In the genomic region with DNA sequence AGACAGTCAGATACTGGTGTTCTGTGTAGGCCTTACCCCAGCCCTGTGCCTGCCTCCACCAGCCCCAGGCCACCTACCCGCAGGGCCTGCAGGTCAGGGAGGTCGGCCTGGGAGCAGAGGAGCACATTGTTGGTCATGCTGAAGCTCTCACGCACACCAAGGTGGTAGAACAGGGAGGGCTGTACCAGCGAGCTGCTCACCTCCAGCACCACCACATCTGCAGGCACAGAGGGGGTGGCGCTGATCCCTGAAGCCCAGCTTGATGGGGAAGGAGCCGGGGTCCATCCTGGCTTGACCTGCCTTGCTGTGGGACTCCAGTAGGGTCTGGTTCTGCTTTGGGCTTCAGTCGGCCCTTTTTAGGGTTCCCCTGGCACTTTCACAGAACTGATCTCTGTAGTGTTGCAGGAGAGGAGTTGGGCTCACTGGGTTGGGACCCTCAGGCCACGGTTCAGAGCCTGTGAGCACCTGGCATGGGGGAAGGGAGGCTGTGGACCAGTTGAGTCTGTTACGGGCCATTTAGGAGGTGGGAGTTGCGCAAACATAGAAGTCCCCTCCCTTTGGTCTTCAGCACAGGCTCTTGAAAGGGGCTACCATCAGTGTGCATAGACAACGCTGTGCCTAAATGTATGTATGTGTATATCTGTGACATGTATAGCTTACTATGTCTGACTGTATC, we compare ENCODE assay signal across 8 cellular contexts. TPM values are rescaled to one million over a fixed set of nuclear protein-coding genes. Genes with fewer than 3 reads are reported as not detected.
DNase-seq lines count a peak whose midpoint lies in the region; ATAC-seq and TF ChIP-seq lines count a peak whose summit lies in the region.

No MANE protein-coding gene starts in this region.

- H3K36me3 ChIP-seq in NT2/D1 (ENCODE audit: insufficient read depth, insufficient read length, low read length) (peaks cover 27% of the 10 kb centered on the region), neuron (ENCODE audit: insufficient read depth, low read length) (no peaks in the 10 kb centered on the region)

- H3K9me3 ChIP-seq in CD4-positive, alpha-beta T cell (ENCODE audit: control insufficient read depth, low read length) = no peaks in the 10 kb centered on the region
- no peaks in the 10 kb centered on the region for H3K9me3 ChIP-seq in NT2/D1 (ENCODE audit: insufficient read depth, low read length)
- no peaks in the 10 kb centered on the region for H3K9me3 ChIP-seq in neuron (ENCODE audit: low read length)

- DNase-seq in CD4-positive, alpha-beta T cell = no peak
- DNase-seq in NT2/D1 (ENCODE audit: low read depth, low spot score) (no peak), ecto neural progenitor cell (ENCODE audit: low spot score) (peak; percentile 79), NCI-H1694 (lab: John Stamatoyannopoulos, UW) (no peak), kidney glomerular epithelial cell (lab: John Stamatoyannopoulos, UW) (no peak), left colon (no peak), T1000 (lab: John Stamatoyannopoulos, UW) (no peak)

- H3K4me3 Mint-ChIP-seq in CD4-positive, alpha-beta T cell = peak overlapping the region; percentile 88

- TF ChIP-seq CTCF in CD4-positive, alpha-beta T cell (IDR thresholded peaks at IDR 0.05) = no peak

- peak overlapping the region; percentile 12 for H3K9ac ChIP-seq in NT2/D1 (ENCODE audit: insufficient read length, low read depth)

- CTCF ChIA-PET in CD4-positive, alpha-beta T cell (lab: Charles Lee) = interaction anchor here (0.6 to 3.3 kb wide), 6 partner anchors 8 to 304 kb away, joined by 3 to 33 read pairs (median 6); no protein-coding TSS in a partner anchor

- H3K4me1 ChIP-seq in NT2/D1 (ENCODE audit: insufficient read depth, insufficient read length) (peaks cover 28% of the 10 kb centered on the region), neuron (ENCODE audit: insufficient read depth, low read length) (peaks cover 16% of the 10 kb centered on the region)

- peak overlapping the region; percentile 43 for H3K27ac Mint-ChIP-seq in CD4-positive, alpha-beta T cell

- POLR2A ChIA-PET in CD4-positive, alpha-beta T cell (lab: Charles Lee) = interaction anchor here (1.0 to 2.5 kb wide), 6 partner anchors 8 to 125 kb away, joined by 3 to 30 read pairs (median 4); a partner anchor contains a TSS

- no peaks in the 10 kb centered on the region for H3K36me3 Mint-ChIP-seq in CD4-positive, alpha-beta T cell (ENCODE audit: low read depth)

- no peaks in the 10 kb centered on the region for H3K27me3 Mint-ChIP-seq in CD4-positive, alpha-beta T cell

- H3K4me3 ChIP-seq in NT2/D1 (ENCODE audit: insufficient read length, low read depth) (no peak overlapping the region), neuron (ENCODE audit: low read length) (peak overlapping the region; percentile 23)

- H3K9me3 Mint-ChIP-seq in CD4-positive, alpha-beta T cell = no peaks in the 10 kb centered on the region

- intact Hi-C loops in CD4-positive, alpha-beta T cell (cut with DNase I, micrococcal nuclease) = loop anchor here (2.0 to 5.0 kb wide), 3 partner anchors 22 to 43 kb away; a partner anchor contains a TSS
- intact Hi-C loops in left colon (cut with DNase I, micrococcal nuclease) = no loop called here

- H3K4me1 Mint-ChIP-seq in CD4-positive, alpha-beta T cell (ENCODE audit: low read depth) = peaks cover 54% of the 10 kb centered on the region

- H3K27ac ChIP-seq in CD4-positive, alpha-beta T cell (ENCODE audit: low read depth, low read length) = no peak overlapping the region

- H3K27me3 ChIP-seq in CD4-positive, alpha-beta T cell (ENCODE audit: control insufficient read depth, insufficient read depth, low read length) = no peaks in the 10 kb centered on the region
- H3K27me3 ChIP-seq in NT2/D1 (ENCODE audit: insufficient read depth, insufficient read length) (no peaks in the 10 kb centered on the region), neuron (ENCODE audit: insufficient read depth, low read length) (no peaks in the 10 kb centered on the region)

- ATAC-seq in CD4-positive, alpha-beta T cell (ENCODE audit: poor library complexity) = no peak
- ATAC-seq in left colon = no peak

- H2AFZ ChIP-seq in neuron (ENCODE audit: low read depth, low read length) = no peak overlapping the region

RNA-seq across cellular contexts. Expression of a gene that starts 1.9 kb away (rescaled TPM):
- total RNA-seq in CD4-positive, alpha-beta T cell = 1 to 10 TPM; 8.5 to 8.8 TPM
- 10 to 100 TPM; 14.6 to 34.9 TPM for total RNA-seq in left colon

RNA-seq across cellular contexts. Expression of a gene that starts 9.8 kb away (rescaled TPM):
- not detected for total RNA-seq in CD4-positive, alpha-beta T cell
- total RNA-seq in left colon = under 1 TPM; 0.45 to 0.76 TPM

RNA-seq across cellular contexts. Expression of a gene that starts 18.3 kb away (rescaled TPM):
- not detected for total RNA-seq in CD4-positive, alpha-beta T cell
- total RNA-seq in left colon = 1 to 10 TPM in 1 of 2 donors, under 1 TPM in 1; 0.47 to 2.0 TPM

RNA-seq across cellular contexts. Expression of a gene that starts 23.0 kb away (rescaled TPM):
- total RNA-seq in CD4-positive, alpha-beta T cell = 100 to 1,000 TPM; 135 to 140 TPM
- 10 to 100 TPM; 12.9 to 15.2 TPM for total RNA-seq in left colon

RNA-seq across cellular contexts. Expression of a gene that starts 27.6 kb away (rescaled TPM):
- under 1 TPM; 0.14 to 0.19 TPM for total RNA-seq in CD4-positive, alpha-beta T cell
- total RNA-seq in left colon = not detected

Comparison
In these comparisons a context has a peak if more than half of its experiments do, and no peak if none do; other contexts are left out.
1. intact Hi-C loops: an anchor here in CD4-positive, alpha-beta T cell (2.0 to 5.0 kb wide); none called in left colon.